In genomic region chr9:2015581-2016410, GRCh38 we compare ENCODE assay signal across 8 cellular contexts. TPM values are rescaled to one million over a fixed set of nuclear protein-coding genes. Genes with fewer than 3 reads are reported as not detected.
DNase-seq lines count a peak whose midpoint lies in the region; ATAC-seq lines count a peak whose summit lies in the region.

No MANE protein-coding gene starts in this region.

- peaks cover 54% of the 10 kb centered on the region for H3K4me1 Mint-ChIP-seq in activated CD4-positive, alpha-beta memory T cell treated with anti-CD3 and anti-CD28 coated beads for 36 hours (ENCODE audit: low read depth)

- POLR2A ChIA-PET in activated CD4-positive, alpha-beta memory T cell treated with anti-CD3 and anti-CD28 coated beads for 36 hours (lab: Charles Lee) = interaction anchor here (0.8 to 4.7 kb wide), 4 partner anchors 38 to 140 kb away, joined by 3 to 52 read pairs (median 4); no protein-coding TSS in a partner anchor

- H3K36me3 Mint-ChIP-seq in activated CD4-positive, alpha-beta memory T cell treated with anti-CD3 and anti-CD28 coated beads for 36 hours = peaks cover 7% of the 10 kb centered on the region

- DNase-seq in AG20443 (ENCODE audit: low spot score) (peak; percentile 43), NCI-H1694 treated with DMSO at 0.1 percent for 48 hours (lab: John Stamatoyannopoulos, UW) (peak; percentile 29), medulla oblongata (ENCODE audit: extremely low spot score) (peak; percentile 68)
- DNase-seq in activated CD4-positive, alpha-beta memory T cell treated with anti-CD3 and anti-CD28 coated beads for 36 hours = peak; percentile 66
- DNase-seq in effector CD8-positive, alpha-beta T cell (lab: John Stamatoyannopoulos, UW) = peak; percentile 30
- DNase-seq in stimulated activated CD4-positive, alpha-beta T cell treated with anti-CD3 and anti-CD28 coated beads, TNF-alpha, amount 100 ng/mL, for 48 hours (ENCODE audit: low read depth in 3 of 3) = peak in 2 of 3 donors; percentile 26 to 37

- peak overlapping the region; percentile 99 for H3K4me3 Mint-ChIP-seq in activated CD4-positive, alpha-beta memory T cell treated with anti-CD3 and anti-CD28 coated beads for 36 hours

- ATAC-seq in GM21423 (IDR thresholded peaks at IDR 0.05; ENCODE audit: unreplicated experiment) (peak; percentile 0), GM18870 (IDR thresholded peaks at IDR 0.05; ENCODE audit: unreplicated experiment) (no peak)

- CTCF ChIA-PET in activated CD4-positive, alpha-beta memory T cell treated with anti-CD3 and anti-CD28 coated beads for 36 hours (lab: Charles Lee) = interaction anchor here (0.6 to 1.5 kb wide), 4 partner anchors 38 to 288 kb away, joined by 3 to 7 read pairs (median 4); no protein-coding TSS in a partner anchor

- peaks cover 4% of the 10 kb centered on the region for H3K27me3 Mint-ChIP-seq in activated CD4-positive, alpha-beta memory T cell treated with anti-CD3 and anti-CD28 coated beads for 36 hours

- H3K9me3 Mint-ChIP-seq in activated CD4-positive, alpha-beta memory T cell treated with anti-CD3 and anti-CD28 coated beads for 36 hours = no peaks in the 10 kb centered on the region

- intact Hi-C loops in activated CD4-positive, alpha-beta memory T cell treated with anti-CD3 and anti-CD28 coated beads for 36 hours (cut with micrococcal nuclease) = loop anchor here (1.0 to 10.0 kb wide), 9 partner anchors 8 to 1741 kb away; partner anchors contain the start of genes PUM3 and RFX3

- peak overlapping the region; percentile 100 for H3K27ac Mint-ChIP-seq in activated CD4-positive, alpha-beta memory T cell treated with anti-CD3 and anti-CD28 coated beads for 36 hours

RNA-seq across cellular contexts. Expression of gene SMARCA2, which starts 0.6 kb away (rescaled TPM):
- total RNA-seq in activated CD4-positive, alpha-beta memory T cell treated with anti-CD3 and anti-CD28 coated beads for 36 hours = 100 to 1,000 TPM in 1 of 2 experiments, 10 to 100 TPM in 1; 95.1 to 100 TPM
